ENCODE assay signal across 11 cellular contexts in genomic region chr10:102580230-102580629, GRCh38.
DNase-seq lines count a peak whose midpoint lies in the region; ATAC-seq and TF ChIP-seq lines count a peak whose summit lies in the region.
"Had no signal": no experiment of that assay in that cellular context is flagged by ENCODE, and none has a peak within 500 bp of the region (broad histone marks: within the 10 kb centered on the region; RNA-seq: fewer than 3 reads in every experiment).

No MANE protein-coding gene starts in this region.

- DNase-seq in right cardiac atrium (no peak), right atrium auricular region (ENCODE audit: low spot score) (no peak), brain pericyte (ENCODE audit: low read depth, low spot score) (peak; percentile 67), foreskin melanocyte (no peak), HPDE6-E6E7 (ENCODE audit: extremely low spot score) (no peak)
- DNase-seq: GOT3, NCI-H2171 treated with DMSO at 0.1 percent for 48 hours, T-helper 2 cell had no signal

- H3K4me1 ChIP-seq in right cardiac atrium (ENCODE audit: control insufficient read depth, insufficient read depth, low read length), result no peaks in the 10 kb centered on the region
- H3K4me1 ChIP-seq in right atrium auricular region, result peaks cover 0 to 31% of the 10 kb centered on the region in 2 donors
- peaks cover 23% of the 10 kb centered on the region for H3K4me1 ChIP-seq in mesodermal cell (ENCODE audit: control insufficient read depth, insufficient read depth, low read length, poor library complexity, severe bottlenecking)
- H3K4me1 ChIP-seq in gastroesophageal sphincter, result peaks cover 0 to 50% (median 3%) of the 10 kb centered on the region in 3 donors

- ATAC-seq in right cardiac atrium, result peak; percentile 30 to 67
- ATAC-seq in HG03565 (IDR thresholded peaks at IDR 0.05; ENCODE audit: unreplicated experiment), result no peak
- no peak for ATAC-seq in gastroesophageal sphincter

- TF ChIP-seq EP300 in gastroesophageal sphincter (IDR thresholded peaks at IDR 0.05), result no peak

- TF ChIP-seq POLR2A in gastroesophageal sphincter (IDR thresholded peaks at IDR 0.05), result no peak

- H3K36me3 ChIP-seq in right atrium auricular region, result no peaks in the 10 kb centered on the region
- peaks cover 4% of the 10 kb centered on the region for H3K36me3 ChIP-seq in mesodermal cell (ENCODE audit: control insufficient read depth, insufficient read depth, low read length)
- no peaks in the 10 kb centered on the region for H3K36me3 ChIP-seq in gastroesophageal sphincter

- no peak for TF ChIP-seq CTCF in right atrium auricular region (IDR thresholded peaks at IDR 0.05)
- TF ChIP-seq CTCF in gastroesophageal sphincter (IDR thresholded peaks at IDR 0.05), result no peak

- H3K9me3 ChIP-seq in right cardiac atrium (ENCODE audit: control insufficient read depth, low read length) (no peaks in the 10 kb centered on the region), right atrium auricular region (no peaks in the 10 kb centered on the region), mesodermal cell (ENCODE audit: control insufficient read depth, low read length) (no peaks in the 10 kb centered on the region), gastroesophageal sphincter (no peaks in the 10 kb centered on the region)

- 63% methylated on average over 4 of the region's 4 CpGs for WGBS in right cardiac atrium
- whole genome bisulfite sequencing in mesodermal cell (ENCODE audit: insufficient coverage in 2 of 2), 2 experiments, result 67 to 86% methylated on average over 1 to 4 of the region's 4 CpGs
- WGBS in gastroesophageal sphincter (ENCODE audit: low coverage in 1 of 2), 2 donors, result 59 to 94% methylated on average over 2 to 4 of the region's 4 CpGs

- H3K4me3 ChIP-seq in right cardiac atrium (ENCODE audit: low read length) (no peak overlapping the region), right atrium auricular region (no peak overlapping the region), mesodermal cell (ENCODE audit: extremely low read depth, insufficient read depth, low read length, poor library complexity, severe bottlenecking) (no peak overlapping the region), gastroesophageal sphincter (no peak overlapping the region)

- H3K27me3 ChIP-seq in right cardiac atrium (ENCODE audit: control insufficient read depth, insufficient read depth), result no peaks in the 10 kb centered on the region
- H3K27me3 ChIP-seq in right atrium auricular region, result no peaks in the 10 kb centered on the region
- H3K27me3 ChIP-seq in gastroesophageal sphincter, result no peaks in the 10 kb centered on the region

- intact Hi-C loops in right cardiac atrium (cut with DNase I), result loop anchor here in 3 of 4 donors (5.0 to 10.0 kb wide), 6 partner anchors 73 to 345 kb away; partner anchors contain the start of genes NFKB2 (in 2 of the 3), ACTR1A (in 1 of the 3) and SUFU (in 1 of the 3)

- H3K27ac ChIP-seq in right cardiac atrium (ENCODE audit: low read length) (peak overlapping the region; percentile 32), right atrium auricular region (no peak overlapping the region), mesodermal cell (ENCODE audit: low read depth, low read length, severe bottlenecking) (peak overlapping the region; percentile 29), gastroesophageal sphincter (no peak overlapping the region)

Comparison
In these comparisons a context has a peak if more than half of its experiments do, and no peak if none do; other contexts are left out.
1. H3K27ac ChIP-seq: peak in right cardiac atrium (single experiment) and mesodermal cell (single experiment); none in right atrium auricular region (0 of 2) and gastroesophageal sphincter (0 of 4).
2. ATAC-seq: peak in right cardiac atrium (2 of 2); none in HG03565 (single experiment) and gastroesophageal sphincter (single experiment).